8 cellular contexts compared by ENCODE assay signal in the genomic region with DNA sequence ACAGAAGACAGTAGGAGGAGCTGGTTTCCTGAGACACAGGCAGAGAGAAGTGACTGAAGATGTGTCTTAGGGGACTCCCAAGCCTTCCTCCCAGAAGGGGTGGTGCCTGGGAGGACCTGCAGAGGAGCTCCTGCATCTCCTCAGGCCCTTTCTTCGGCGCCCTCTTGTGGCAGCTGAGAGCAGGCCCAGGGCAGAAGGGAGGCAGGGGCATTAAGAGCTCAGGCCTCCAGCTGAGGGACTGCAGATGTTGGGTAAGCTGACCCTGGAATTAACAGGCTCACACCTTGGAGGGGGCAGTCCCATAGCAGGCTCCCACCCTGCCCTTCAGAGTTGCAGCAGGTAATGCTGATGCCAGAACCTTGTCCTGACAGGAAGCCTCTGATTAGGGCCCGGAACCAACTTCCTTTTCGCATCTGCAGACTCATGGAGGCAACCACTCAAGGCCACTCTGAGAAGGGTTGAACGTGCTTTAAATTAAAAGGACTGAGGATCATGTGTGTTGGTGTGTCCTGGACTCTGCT.
DNase-seq lines count a peak whose midpoint lies in the region; ATAC-seq and TF ChIP-seq lines count a peak whose summit lies in the region.
"Not testable (repeated sequence)": the region's sequence is repeated elsewhere in the genome, so short reads cannot be mapped to it uniquely, and the experiment has no call there.

No MANE protein-coding gene starts in this region.

- not testable (repeated sequence) for H3K79me1 ChIP-seq in mesenchymal stem cell (replicated peaks; ENCODE audit: low read length, poor library complexity, severe bottlenecking)

- not testable (repeated sequence) for H3K4me3 ChIP-seq in Caco-2 (ENCODE audit: low read depth, low read length); mesenchymal stem cell (ENCODE audit: insufficient read depth in 1 of 2, low read depth in 1 of 2, low read length in 2 of 2)

- H3K4ac ChIP-seq in mesenchymal stem cell (ENCODE audit: low read depth in 1 of 2, low read length in 2 of 2) = not testable (repeated sequence)

- H3K27ac ChIP-seq in mesenchymal stem cell (ENCODE audit: low read length, poor library complexity, severe bottlenecking) = not testable (repeated sequence)

- not testable (repeated sequence) for H3K9ac ChIP-seq in mesenchymal stem cell (ENCODE audit: low read length)

- POLR2A ChIA-PET in Caco-2 (lab: Charles Lee) = not testable (repeated sequence)
- POLR2A ChIA-PET in activated CD4-positive, alpha-beta memory T cell treated with anti-CD3 and anti-CD28 coated beads, Interleukin-2, amount 10 ng/mL, durations not matched to agents 7 days and 5 days (lab: Charles Lee) = interaction anchor here (1.2 kb wide), 1 partner anchor 141 kb away, joined by 4 read pairs; no protein-coding TSS in a partner anchor

- 47% methylated on average over 5 of the region's 5 CpGs for WGBS in mesenchymal stem cell

- not testable (repeated sequence) for H3K9me3 ChIP-seq in Caco-2; mesenchymal stem cell (ENCODE audit: control insufficient read depth, low read length)

- H3K4me3 Mint-ChIP-seq in Caco-2 (ENCODE audit: unreplicated experiment) = not testable (repeated sequence)
- peak overlapping the region; percentile 97 for H3K4me3 Mint-ChIP-seq in activated CD4-positive, alpha-beta memory T cell treated with anti-CD3 and anti-CD28 coated beads, Interleukin-2, amount 10 ng/mL, durations not matched to agents 7 days and 5 days
- H3K4me3 Mint-ChIP-seq in dendritic cell treated with granulocyte-macrophage colony-stimulating factor and Interleukin-4, amounts not matched to agents 40 ng/mL and 50 ng/mL, for 4 days = peak overlapping the region; percentile 66

- H3K14ac ChIP-seq in mesenchymal stem cell (ENCODE audit: low read length in 2 of 2) = not testable (repeated sequence)

- not testable (repeated sequence) for H3K4me1 Mint-ChIP-seq in Caco-2 (ENCODE audit: low read depth, unreplicated experiment)
- H3K4me1 Mint-ChIP-seq in activated CD4-positive, alpha-beta memory T cell treated with anti-CD3 and anti-CD28 coated beads, Interleukin-2, amount 10 ng/mL, durations not matched to agents 7 days and 5 days = peaks cover 44% of the 10 kb centered on the region
- H3K4me1 Mint-ChIP-seq in dendritic cell treated with granulocyte-macrophage colony-stimulating factor and Interleukin-4, amounts not matched to agents 40 ng/mL and 50 ng/mL, for 4 days (ENCODE audit: low read depth) = peaks cover 61% of the 10 kb centered on the region

- not testable (repeated sequence) for H3K9me3 Mint-ChIP-seq in Caco-2 (ENCODE audit: unreplicated experiment); activated CD4-positive, alpha-beta memory T cell treated with anti-CD3 and anti-CD28 coated beads, Interleukin-2, amount 10 ng/mL, durations not matched to agents 7 days and 5 days; dendritic cell treated with granulocyte-macrophage colony-stimulating factor and Interleukin-4, amounts not matched to agents 40 ng/mL and 50 ng/mL, for 4 days

- not testable (repeated sequence) for H2BK12ac ChIP-seq in mesenchymal stem cell (ENCODE audit: low read length in 2 of 2)

- H2BK120ac ChIP-seq in mesenchymal stem cell (ENCODE audit: low read depth, low read length) = not testable (repeated sequence)

- H4K91ac ChIP-seq in mesenchymal stem cell (ENCODE audit: low read length) = not testable (repeated sequence)

- peak; percentile 72 to 75 for DNase-seq in Caco-2
- peak; percentile 12 to 33 for DNase-seq in NOMO-1 (lab: John Stamatoyannopoulos, UW; ENCODE audit: unreplicated experiment in 2 of 2)
- peak; percentile 78 for DNase-seq in activated CD4-positive, alpha-beta memory T cell treated with anti-CD3 and anti-CD28 coated beads, Interleukin-2, amount 10 ng/mL, durations not matched to agents 7 days and 5 days
- DNase-seq in mesenchymal stem cell = peak; percentile 46
- DNase-seq in stimulated activated CD8-positive, alpha-beta memory T cell treated with anti-CD3 and anti-CD28 coated beads, Interleukin-15, amount 100 ng/mL, for 1 hour (ENCODE audit: low read depth) = peak; percentile 62

- not testable (repeated sequence) for H3K36me3 Mint-ChIP-seq in Caco-2 (ENCODE audit: insufficient read depth, unreplicated experiment)
- H3K36me3 Mint-ChIP-seq in activated CD4-positive, alpha-beta memory T cell treated with anti-CD3 and anti-CD28 coated beads, Interleukin-2, amount 10 ng/mL, durations not matched to agents 7 days and 5 days (ENCODE audit: low read depth) = peaks cover 30% of the 10 kb centered on the region
- H3K36me3 Mint-ChIP-seq in dendritic cell treated with granulocyte-macrophage colony-stimulating factor and Interleukin-4, amounts not matched to agents 40 ng/mL and 50 ng/mL, for 4 days (ENCODE audit: low read depth) = peaks cover 30% of the 10 kb centered on the region

- not testable (repeated sequence) for H3K4me2 ChIP-seq in mesenchymal stem cell (ENCODE audit: low read length, poor library complexity, severe bottlenecking)

- not testable (repeated sequence) for H3K23ac ChIP-seq in mesenchymal stem cell (ENCODE audit: low read length in 2 of 2)

- H2AFZ ChIP-seq in mesenchymal stem cell (ENCODE audit: low read depth, low read length) = not testable (repeated sequence)

- not testable (repeated sequence) for H2BK5ac ChIP-seq in mesenchymal stem cell (ENCODE audit: low read depth, low read length, poor library complexity, severe bottlenecking)

- BruUV-seq in Caco-2 (replicated peaks; lab: Mats Ljungman, UMichigan) = not testable (repeated sequence)

- not testable (repeated sequence) for H2BK15ac ChIP-seq in mesenchymal stem cell (ENCODE audit: low read depth, poor library complexity, severe bottlenecking)

- not testable (repeated sequence) for H3K27ac Mint-ChIP-seq in Caco-2 (ENCODE audit: unreplicated experiment)
- peak overlapping the region; percentile 96 for H3K27ac Mint-ChIP-seq in activated CD4-positive, alpha-beta memory T cell treated with anti-CD3 and anti-CD28 coated beads, Interleukin-2, amount 10 ng/mL, durations not matched to agents 7 days and 5 days
- H3K27ac Mint-ChIP-seq in dendritic cell treated with granulocyte-macrophage colony-stimulating factor and Interleukin-4, amounts not matched to agents 40 ng/mL and 50 ng/mL, for 4 days = peak overlapping the region; percentile 87

- not testable (repeated sequence) for H3K27me3 Mint-ChIP-seq in Caco-2 (ENCODE audit: insufficient read depth, unreplicated experiment); activated CD4-positive, alpha-beta memory T cell treated with anti-CD3 and anti-CD28 coated beads, Interleukin-2, amount 10 ng/mL, durations not matched to agents 7 days and 5 days; dendritic cell treated with granulocyte-macrophage colony-stimulating factor and Interleukin-4, amounts not matched to agents 40 ng/mL and 50 ng/mL, for 4 days

- not testable (repeated sequence) for H3K18ac ChIP-seq in mesenchymal stem cell (ENCODE audit: low read depth in 1 of 2, low read length in 2 of 2)

- TF ChIP-seq CTCF in Caco-2 (IDR thresholded peaks at IDR 0.05; ENCODE audit: insufficient read depth in 1 of 2, low read depth in 1 of 2, low read length in 1 of 2, severe bottlenecking in 1 of 2, unreplicated experiment in 1 of 2) = peak; percentile 15 to 57

- not testable (repeated sequence) for H3K27me3 ChIP-seq in Caco-2 (replicated peaks; ENCODE audit: control insufficient read depth, insufficient read depth, low read length); mesenchymal stem cell (ENCODE audit: control insufficient read depth in 1 of 2, insufficient read depth in 1 of 2, low read length in 2 of 2)

- H2AK5ac ChIP-seq in mesenchymal stem cell (ENCODE audit: low read length, severe bottlenecking) = not testable (repeated sequence)

- intact Hi-C loops in Caco-2 (cut with micrococcal nuclease; ENCODE audit: unreplicated experiment) = loop anchor here (5.0 kb wide), 1 partner anchor 257 kb away; no protein-coding TSS in a partner anchor
- intact Hi-C loops in dendritic cell treated with granulocyte-macrophage colony-stimulating factor and Interleukin-4, amounts not matched to agents 40 ng/mL and 50 ng/mL, for 4 days (cut with micrococcal nuclease) = not testable (repeated sequence)

- CTCF ChIA-PET in Caco-2 (lab: Charles Lee) = interaction anchor here (0.6 to 1.2 kb wide), 3 partner anchors 9 to 23 kb away, joined by 4 to 7 read pairs (median 4); no protein-coding TSS in a partner anchor
- CTCF ChIA-PET in activated CD4-positive, alpha-beta memory T cell treated with anti-CD3 and anti-CD28 coated beads, Interleukin-2, amount 10 ng/mL, durations not matched to agents 7 days and 5 days (lab: Charles Lee) = interaction anchor here (0.8 to 6.4 kb wide), 10 partner anchors 9 to 142 kb away, joined by 3 to 90 read pairs (median 4); no protein-coding TSS in a partner anchor

- H3K36me3 ChIP-seq in Caco-2 (ENCODE audit: control insufficient read depth, insufficient read depth, low read length); mesenchymal stem cell (ENCODE audit: control insufficient read depth in 1 of 2, insufficient read depth in 2 of 2, low read depth in 1 of 2, low read length in 2 of 2): not testable (repeated sequence)

- ATAC-seq in GM19438 (IDR thresholded peaks at IDR 0.05; ENCODE audit: low read depth, unreplicated experiment) = peak; percentile 84
- peak; percentile 83 for ATAC-seq in HG03095 (IDR thresholded peaks at IDR 0.05; ENCODE audit: unreplicated experiment)

- not testable (repeated sequence) for H4K8ac ChIP-seq in mesenchymal stem cell (ENCODE audit: low read length)

- not testable (repeated sequence) for H3K4me1 ChIP-seq in Caco-2; mesenchymal stem cell (ENCODE audit: control insufficient read depth, insufficient read depth, low read depth, low read length)

Comparison
In these comparisons a context has a peak if more than half of its experiments do, and no peak if none do; other contexts are left out.
1. DNase-seq: peak in every context shown above with its lines; median percentile 78 in activated CD4-positive, alpha-beta memory T cell treated with anti-CD3 and anti-CD28 coated beads, Interleukin-2, amount 10 ng/mL, durations not matched to agents 7 days and 5 days; 74 in Caco-2; 62 in stimulated activated CD8-positive, alpha-beta memory T cell treated with anti-CD3 and anti-CD28 coated beads, Interleukin-15, amount 100 ng/mL, for 1 hour; 46 in mesenchymal stem cell; 22 in NOMO-1.